In genomic region chr14:97246648-97247047, GRCh38 we compare ENCODE assay signal across 28 cellular contexts.
"Had no signal": no experiment of that assay in that cellular context is flagged by ENCODE, and none has a peak within 500 bp of the region (broad histone marks: within the 10 kb centered on the region; RNA-seq: fewer than 3 reads in every experiment).

No MANE protein-coding gene starts in this region.

- DNase-seq: stimulated activated CD4-positive, alpha-beta T cell treated with anti-CD3 and anti-CD28 coated beads, Interleukin-2, amount 100 ng/mL, for 48 hours; stimulated activated CD4-positive, alpha-beta T cell treated with anti-CD3 and anti-CD28 coated beads, Interleukin-4, amount 100 ng/mL, for 1 hour; stimulated activated CD4-positive, alpha-beta T cell treated with anti-CD3 and anti-CD28 coated beads, Interleukin-4, amount 100 ng/mL, for 24 hours; stimulated activated CD4-positive, alpha-beta T cell treated with anti-CD3 and anti-CD28 coated beads, Interleukin-4, amount 100 ng/mL, for 4 hours; stimulated activated CD8-positive, alpha-beta memory T cell treated with anti-CD3 and anti-CD28 coated beads, Interleukin-4, amount 100 ng/mL, for 48 hours; stimulated activated naive B cell treated with anti-CD40 and anti-IgM and Interleukin-4, amounts not matched to agents 10 μg/mL and 1 μg/mL and 100 μg/mL, for 72 hours; stimulated activated naive CD4-positive, alpha-beta T cell; stimulated activated naive CD4-positive, alpha-beta T cell treated with Interleukin-2 at 50 U/mL for 16 hours; stimulated activated naive CD8-positive, alpha-beta T cell treated with anti-CD3 and anti-CD28 coated beads, Interleukin-15, amount 100 ng/mL, for 72 hours; stimulated activated naive CD8-positive, alpha-beta T cell treated with anti-CD3 and anti-CD28 coated beads, Interleukin-15, Interleukin-2, amounts not matched to agents 100 U/mL and 50 U/mL, for 24 hours; stomach; substantia nigra; testis; thyroid gland; tibial artery; transverse colon; trophoblast cell; upper lobe of left lung; upper lobe of right lung; uterus had no signal

- ATAC-seq: stimulated activated effector memory CD8-positive, alpha-beta T cell treated with anti-CD3 and anti-CD28 coated beads, Interleukin-12 subunit alpha, Interleukin-12 subunit beta, amount 100 ng/mL, for 72 hours; stimulated activated memory B cell treated with anti-CD40 and anti-IgM and Interleukin-4, amounts not matched to agents 10 μg/mL and 1 μg/mL and 100 μg/mL, for 72 hours; stimulated activated naive B cell treated with anti-CD40 and anti-IgM and Interleukin-4, amounts not matched to agents 10 μg/mL and 1 μg/mL and 100 μg/mL, for 72 hours; stimulated activated naive CD8-positive, alpha-beta T cell treated with anti-CD3 and anti-CD28 coated beads, Interleukin-15, amount 100 ng/mL, for 72 hours; stimulated activated naive CD8-positive, alpha-beta T cell treated with anti-CD3 and anti-CD28 coated beads, Interleukin-15, Interleukin-2, amounts not matched to agents 100 U/mL and 50 U/mL, for 24 hours; upper lobe of right lung had no signal

- H3K4me1 Mint-ChIP-seq: stimulated activated memory B cell treated with anti-CD40 and anti-IgM and Interleukin-4, amounts not matched to agents 10 μg/mL and 1 μg/mL and 100 μg/mL, for 72 hours had no signal

- H3K4me3 ChIP-seq: stomach, suprapubic skin, testis, thoracic aorta, thyroid gland, tibial artery, tibial nerve, transverse colon, upper lobe of left lung, upper lobe of right lung, uterus, vagina had no signal

- H3K36me3 Mint-ChIP-seq: stimulated activated effector memory CD8-positive, alpha-beta T cell treated with anti-CD3 and anti-CD28 coated beads, Interleukin-12 subunit alpha, Interleukin-12 subunit beta, amount 100 ng/mL, for 72 hours; stimulated activated memory B cell treated with anti-CD40 and anti-IgM and Interleukin-4, amounts not matched to agents 10 μg/mL and 1 μg/mL and 100 μg/mL, for 72 hours; stimulated activated naive B cell treated with anti-CD40 and anti-IgM and Interleukin-4, amounts not matched to agents 10 μg/mL and 1 μg/mL and 100 μg/mL, for 72 hours; type B pancreatic cell had no signal

- H3K36me3 ChIP-seq: stomach, suprapubic skin, thoracic aorta, thyroid gland, tibial artery, tibial nerve, transverse colon, upper lobe of left lung, upper lobe of right lung, uterus, vagina had no signal

- H3K27ac ChIP-seq: stomach, suprapubic skin, testis, thoracic aorta, thyroid gland, tibial artery, tibial nerve, transverse colon, upper lobe of left lung, upper lobe of right lung, uterus, vagina had no signal

- H3K9me3 Mint-ChIP-seq: stimulated activated effector memory CD8-positive, alpha-beta T cell treated with anti-CD3 and anti-CD28 coated beads, Interleukin-12 subunit alpha, Interleukin-12 subunit beta, amount 100 ng/mL, for 72 hours; stimulated activated naive B cell treated with anti-CD40 and anti-IgM and Interleukin-4, amounts not matched to agents 10 μg/mL and 1 μg/mL and 100 μg/mL, for 72 hours; stimulated activated naive CD8-positive, alpha-beta T cell treated with anti-CD3 and anti-CD28 coated beads, Interleukin-15, Interleukin-2, amounts not matched to agents 100 ng/mL and 50 ng/mL, for 24 hours; type B pancreatic cell had no signal

- H3K9me3 ChIP-seq: stomach, suprapubic skin, testis, thoracic aorta, thyroid gland, tibial artery, tibial nerve, transverse colon, upper lobe of left lung, upper lobe of right lung, uterus, vagina had no signal

- H3K4me1 ChIP-seq: stomach, suprapubic skin, testis, thyroid gland, tibial artery, tibial nerve, transverse colon, upper lobe of left lung, upper lobe of right lung, uterus, vagina had no signal

- H3K27ac Mint-ChIP-seq: stimulated activated effector memory CD8-positive, alpha-beta T cell treated with anti-CD3 and anti-CD28 coated beads, Interleukin-12 subunit alpha, Interleukin-12 subunit beta, amount 100 ng/mL, for 72 hours; stimulated activated memory B cell treated with anti-CD40 and anti-IgM and Interleukin-4, amounts not matched to agents 10 μg/mL and 1 μg/mL and 100 μg/mL, for 72 hours; stimulated activated naive B cell treated with anti-CD40 and anti-IgM and Interleukin-4, amounts not matched to agents 10 μg/mL and 1 μg/mL and 100 μg/mL, for 72 hours; stimulated activated naive CD8-positive, alpha-beta T cell treated with anti-CD3 and anti-CD28 coated beads, Interleukin-15, amount 100 ng/mL, for 72 hours; stimulated activated naive CD8-positive, alpha-beta T cell treated with anti-CD3 and anti-CD28 coated beads, Interleukin-15, Interleukin-2, amounts not matched to agents 100 ng/mL and 50 ng/mL, for 24 hours; type B pancreatic cell had no signal

- H3K27me3 ChIP-seq: stomach, testis, thyroid gland, tibial artery, tibial nerve, transverse colon, upper lobe of left lung, upper lobe of right lung, uterus, vagina had no signal

- H3K4me3 Mint-ChIP-seq: stimulated activated effector memory CD8-positive, alpha-beta T cell treated with anti-CD3 and anti-CD28 coated beads, Interleukin-12 subunit alpha, Interleukin-12 subunit beta, amount 100 ng/mL, for 72 hours; stimulated activated memory B cell treated with anti-CD40 and anti-IgM and Interleukin-4, amounts not matched to agents 10 μg/mL and 1 μg/mL and 100 μg/mL, for 72 hours; stimulated activated naive B cell treated with anti-CD40 and anti-IgM and Interleukin-4, amounts not matched to agents 10 μg/mL and 1 μg/mL and 100 μg/mL, for 72 hours; stimulated activated naive CD8-positive, alpha-beta T cell treated with anti-CD3 and anti-CD28 coated beads, Interleukin-15, amount 100 ng/mL, for 72 hours; stimulated activated naive CD8-positive, alpha-beta T cell treated with anti-CD3 and anti-CD28 coated beads, Interleukin-15, Interleukin-2, amounts not matched to agents 100 ng/mL and 50 ng/mL, for 24 hours; type B pancreatic cell had no signal
